Comparison of ENCODE assay signal across 22 cellular contexts in the genomic region with DNA sequence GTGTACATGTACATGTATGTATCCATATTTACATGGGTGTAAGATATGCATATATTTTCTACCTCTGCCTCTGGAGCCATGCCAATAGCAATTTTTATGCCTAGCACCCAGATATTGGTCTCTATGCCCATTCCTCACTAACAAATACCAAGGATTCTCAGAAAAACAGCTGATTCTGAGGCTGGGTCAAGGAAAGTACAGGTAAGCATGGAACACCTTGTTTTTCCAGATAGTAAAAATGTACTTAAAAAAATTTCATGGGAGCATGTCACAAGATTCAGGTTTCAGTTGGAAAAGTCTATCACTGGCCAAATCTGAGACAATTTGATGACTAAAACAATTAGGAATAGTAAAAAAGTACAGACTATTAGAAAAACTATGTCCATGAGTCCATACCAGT.
"Had no signal": no experiment of that assay in that cellular context is flagged by ENCODE, and none has a peak within 500 bp of the region (broad histone marks: within the 10 kb centered on the region; RNA-seq: fewer than 3 reads in every experiment).

No MANE protein-coding gene starts in this region.

- H3K4me1 ChIP-seq: esophagus squamous epithelium, left lung, lower lobe of right lung had no signal

- H3K4me3 ChIP-seq: coronary artery, esophagus squamous epithelium, gastrocnemius medialis, heart right ventricle, left lung, lower lobe of right lung, mucosa of descending colon had no signal

- H3K9me3 Mint-ChIP-seq: dendritic cell treated with granulocyte-macrophage colony-stimulating factor and Interleukin-4, amounts not matched to agents 40 ng/mL and 50 ng/mL, for 4 days; effector memory CD8-positive, alpha-beta T cell; endodermal cell had no signal

- ATAC-seq: effector memory CD8-positive, alpha-beta T cell; esophagus mucosa; heart right ventricle; left cardiac atrium; left lung; left ventricle myocardium superior; lower lobe of right lung; mucosa of descending colon had no signal

- H3K36me3 ChIP-seq: esophagus squamous epithelium, gastrocnemius medialis, heart right ventricle, left lung, lower lobe of right lung had no signal

- H3K27ac ChIP-seq: coronary artery, epithelial cell of prostate, esophagus squamous epithelium, heart right ventricle, left lung, lower lobe of right lung had no signal

- H3K27ac Mint-ChIP-seq: dendritic cell treated with granulocyte-macrophage colony-stimulating factor and Interleukin-4, amounts not matched to agents 40 ng/mL and 50 ng/mL, for 4 days; effector memory CD8-positive, alpha-beta T cell; endodermal cell; mesothelial cell of epicardium had no signal

- H3K36me3 Mint-ChIP-seq: mesothelial cell of epicardium had no signal

- H3K4me1 Mint-ChIP-seq: mesothelial cell of epicardium had no signal

- H3K27me3 ChIP-seq: esophagus squamous epithelium, gastrocnemius medialis, heart right ventricle, left lung had no signal

- H3K4me3 Mint-ChIP-seq: dendritic cell treated with granulocyte-macrophage colony-stimulating factor and Interleukin-4, amounts not matched to agents 40 ng/mL and 50 ng/mL, for 4 days; effector memory CD8-positive, alpha-beta T cell; endodermal cell; mesothelial cell of epicardium had no signal

- DNase-seq: effector CD8-positive, alpha-beta T cell; effector memory CD8-positive, alpha-beta T cell; endodermal cell; erythroblast; esophagus squamous epithelium; foreskin melanocyte; glutamatergic neuron; head of caudate nucleus; heart right ventricle; hippocampal formation; left cardiac atrium; left lung; left ventricle myocardium superior; lower lobe of right lung; mesenchymal stem cell; mucosa of descending colon had no signal

- H3K9me3 ChIP-seq: esophagus squamous epithelium, gastrocnemius medialis, left lung, lower lobe of right lung, mucosa of descending colon had no signal

- H3K27me3 Mint-ChIP-seq: dendritic cell treated with granulocyte-macrophage colony-stimulating factor and Interleukin-4, amounts not matched to agents 40 ng/mL and 50 ng/mL, for 4 days had no signal
